27 cellular contexts compared by ENCODE assay signal in genomic region chr6:4296552-4296951, GRCh38.
"Had no signal": no experiment of that assay in that cellular context is flagged by ENCODE, and none has a peak within 500 bp of the region (broad histone marks: within the 10 kb centered on the region; RNA-seq: fewer than 3 reads in every experiment).

No MANE protein-coding gene starts in this region.

- H3K4me1 Mint-ChIP-seq: naive thymus-derived CD4-positive, alpha-beta T cell; natural killer cell; nephron; stimulated activated effector memory CD8-positive, alpha-beta T cell treated with anti-CD3 and anti-CD28 coated beads, Interleukin-12 subunit alpha, Interleukin-12 subunit beta, amount 100 ng/mL, for 72 hours; stimulated activated naive B cell treated with anti-CD40 and anti-IgM and Interleukin-4, amounts not matched to agents 10 μg/mL and 1 μg/mL and 100 μg/mL, for 72 hours had no signal

- H3K27ac ChIP-seq: neural progenitor cell, pancreas, prostate gland, right atrium auricular region, right lobe of liver, sigmoid colon, stomach, thoracic aorta, tibial nerve, uterus had no signal

- H3K4me3 ChIP-seq: neural progenitor cell, pancreas, prostate gland, right atrium auricular region, right lobe of liver, sigmoid colon, stomach, thoracic aorta, thyroid gland, tibial nerve, upper lobe of right lung, uterus had no signal

- H3K27ac Mint-ChIP-seq: naive thymus-derived CD4-positive, alpha-beta T cell; natural killer cell; nephron; neural progenitor cell; stimulated activated effector memory CD8-positive, alpha-beta T cell treated with anti-CD3 and anti-CD28 coated beads, Interleukin-12 subunit alpha, Interleukin-12 subunit beta, amount 100 ng/mL, for 72 hours; stimulated activated naive B cell treated with anti-CD40 and anti-IgM and Interleukin-4, amounts not matched to agents 10 μg/mL and 1 μg/mL and 100 μg/mL, for 72 hours; stimulated activated naive CD8-positive, alpha-beta T cell treated with anti-CD3 and anti-CD28 coated beads, Interleukin-15, Interleukin-2, amounts not matched to agents 100 ng/mL and 50 ng/mL, for 24 hours; type B pancreatic cell had no signal

- H3K9me3 Mint-ChIP-seq: stimulated activated effector memory CD8-positive, alpha-beta T cell treated with anti-CD3 and anti-CD28 coated beads, Interleukin-12 subunit alpha, Interleukin-12 subunit beta, amount 100 ng/mL, for 72 hours; stimulated activated naive CD8-positive, alpha-beta T cell treated with anti-CD3 and anti-CD28 coated beads, Interleukin-15, Interleukin-2, amounts not matched to agents 100 ng/mL and 50 ng/mL, for 24 hours had no signal

- H3K4me3 Mint-ChIP-seq: naive thymus-derived CD4-positive, alpha-beta T cell; natural killer cell; nephron; neural progenitor cell; stimulated activated effector memory CD8-positive, alpha-beta T cell treated with anti-CD3 and anti-CD28 coated beads, Interleukin-12 subunit alpha, Interleukin-12 subunit beta, amount 100 ng/mL, for 72 hours; stimulated activated naive B cell treated with anti-CD40 and anti-IgM and Interleukin-4, amounts not matched to agents 10 μg/mL and 1 μg/mL and 100 μg/mL, for 72 hours; stimulated activated naive CD8-positive, alpha-beta T cell treated with anti-CD3 and anti-CD28 coated beads, Interleukin-15, Interleukin-2, amounts not matched to agents 100 ng/mL and 50 ng/mL, for 24 hours; type B pancreatic cell had no signal

- ATAC-seq: naive thymus-derived CD4-positive, alpha-beta T cell; pancreas; right lobe of liver; stimulated activated effector memory CD8-positive, alpha-beta T cell treated with anti-CD3 and anti-CD28 coated beads, Interleukin-12 subunit alpha, Interleukin-12 subunit beta, amount 100 ng/mL, for 72 hours; stimulated activated naive B cell treated with anti-CD40 and anti-IgM and Interleukin-4, amounts not matched to agents 10 μg/mL and 1 μg/mL and 100 μg/mL, for 72 hours had no signal

- H3K9ac ChIP-seq: neural progenitor cell had no signal

- H3K27me3 ChIP-seq: neural progenitor cell, pancreas, right atrium auricular region, right lobe of liver, sigmoid colon, stomach, thyroid gland, tibial nerve, upper lobe of right lung, uterus had no signal

- H3K4me1 ChIP-seq: pancreas, prostate gland, right atrium auricular region, right lobe of liver, sigmoid colon, stomach, upper lobe of right lung, uterus had no signal

- DNase-seq: naive thymus-derived CD4-positive, alpha-beta T cell; natural killer cell; occipital lobe; pancreas; retina; right lobe of liver; sigmoid colon; small intestine; stimulated activated CD4-positive, alpha-beta T cell treated with anti-CD3 and anti-CD28 coated beads, Interleukin-15, amount 100 ng/mL, for 24 hours; stimulated activated CD4-positive, alpha-beta T cell treated with anti-CD3 and anti-CD28 coated beads, Interleukin-2, amount 100 ng/mL, for 24 hours; stimulated activated CD4-positive, alpha-beta T cell treated with anti-CD3 and anti-CD28 coated beads, Interleukin-2, amount 100 ng/mL, for 48 hours; stimulated activated CD4-positive, alpha-beta T cell treated with anti-CD3 and anti-CD28 coated beads, Interleukin-4, amount 100 ng/mL, for 24 hours; stimulated activated naive B cell treated with anti-CD40 and anti-IgM and Interleukin-4, amounts not matched to agents 10 μg/mL and 1 μg/mL and 100 μg/mL, for 72 hours; stimulated activated naive CD4-positive, alpha-beta T cell treated with Interleukin-2 at 50 U/mL for 16 hours; stomach; thyroid gland; upper lobe of right lung; uterus had no signal

- H3K36me3 Mint-ChIP-seq: naive thymus-derived CD4-positive, alpha-beta T cell; natural killer cell; neural progenitor cell; stimulated activated effector memory CD8-positive, alpha-beta T cell treated with anti-CD3 and anti-CD28 coated beads, Interleukin-12 subunit alpha, Interleukin-12 subunit beta, amount 100 ng/mL, for 72 hours; type B pancreatic cell had no signal

- H3K9me3 ChIP-seq: pancreas, prostate gland, right atrium auricular region, right lobe of liver, sigmoid colon, thoracic aorta, thyroid gland, upper lobe of right lung, uterus had no signal

- H3K27me3 Mint-ChIP-seq: type B pancreatic cell had no signal

- H3K36me3 ChIP-seq: neural progenitor cell, pancreas, prostate gland, right atrium auricular region, right lobe of liver, sigmoid colon, stomach, thoracic aorta, thyroid gland, tibial nerve, upper lobe of right lung, uterus had no signal
